ENCODE assay signal across 9 cellular contexts in the genomic region with DNA sequence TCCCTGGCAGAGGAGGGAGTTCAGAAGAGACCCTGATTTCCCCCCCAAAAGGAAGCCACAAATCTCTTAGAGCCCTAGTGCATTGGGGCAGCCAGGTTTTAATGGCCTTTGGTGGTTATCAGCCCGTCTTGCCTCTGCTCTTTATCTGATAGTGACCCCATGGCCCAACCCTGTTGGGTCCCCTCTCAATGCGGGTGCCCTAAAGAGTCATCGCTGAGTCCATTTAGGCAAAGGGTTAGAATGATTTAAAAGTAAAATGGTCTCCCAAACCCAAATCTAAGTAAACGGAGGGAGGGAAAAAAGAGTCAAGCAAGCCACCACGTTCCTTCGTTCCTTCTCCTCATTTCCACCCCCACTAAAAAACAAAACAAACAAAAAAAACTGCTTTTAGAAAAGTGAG.
A peak's percentile ranks its signal among the peaks of the same experiment; 100 is the strongest.
DNase-seq lines count a peak whose midpoint lies in the region; ATAC-seq and TF ChIP-seq lines count a peak whose summit lies in the region.
"Had no signal": no experiment of that assay in that cellular context is flagged by ENCODE, and none has a peak within 500 bp of the region (broad histone marks: within the 10 kb centered on the region; RNA-seq: fewer than 3 reads in every experiment).

No MANE protein-coding gene starts in this region.

- peak overlapping the region; percentile 17 for H3K9ac ChIP-seq in NT2/D1 (ENCODE audit: insufficient read length, low read depth)
- peak overlapping the region; percentile 58 to 91 for H3K9ac ChIP-seq in duodenal mucosa (ENCODE audit: low read depth in 1 of 2, low read length in 2 of 2)

- peak overlapping the region; percentile 98 for H3K27ac Mint-ChIP-seq in osteocyte (ENCODE audit: unreplicated experiment)

- H3K27me3 Mint-ChIP-seq in osteocyte (ENCODE audit: unreplicated experiment) = no peaks in the 10 kb centered on the region

- H3K36me3 ChIP-seq in NT2/D1 (ENCODE audit: insufficient read depth, insufficient read length, low read length) = peaks cover 17% of the 10 kb centered on the region
- H3K36me3 ChIP-seq in duodenal mucosa (ENCODE audit: control insufficient read depth in 1 of 2, insufficient read depth in 2 of 2, low read length in 2 of 2) = peaks cover 4% of the 10 kb centered on the region in 2 donors

- peaks cover 47% of the 10 kb centered on the region for H3K27me3 ChIP-seq in NT2/D1 (ENCODE audit: insufficient read depth, insufficient read length)
- H3K27me3 ChIP-seq in duodenal mucosa (ENCODE audit: control insufficient read depth in 1 of 2, insufficient read depth in 2 of 2, low read length in 2 of 2) = no peaks in the 10 kb centered on the region

- H3K36me3 Mint-ChIP-seq in osteocyte (ENCODE audit: unreplicated experiment) = peaks cover 2% of the 10 kb centered on the region

- H3K4me3 ChIP-seq in NT2/D1 (ENCODE audit: insufficient read length, low read depth) (peak overlapping the region; percentile 5), duodenal mucosa (ENCODE audit: low read depth in 1 of 2, low read length in 2 of 2) (peak overlapping the region; percentile 83 to 90)

- peaks cover 49% of the 10 kb centered on the region for H3K4me1 Mint-ChIP-seq in osteocyte (ENCODE audit: unreplicated experiment)

- peak overlapping the region; percentile 87 for H3K27ac ChIP-seq in duodenal mucosa (ENCODE audit: low read depth, low read length)

- peak overlapping the region; percentile 89 for H3K4me3 Mint-ChIP-seq in osteocyte (ENCODE audit: unreplicated experiment)

- H3K4me1 ChIP-seq in NT2/D1 (ENCODE audit: insufficient read depth, insufficient read length) (no peaks in the 10 kb centered on the region), duodenal mucosa (ENCODE audit: control insufficient read depth in 1 of 2, insufficient read depth in 2 of 2, low read length in 2 of 2) (peaks cover 20 to 35% of the 10 kb centered on the region in 2 donors)

- TF ChIP-seq CTCF in osteocyte (IDR thresholded peaks at IDR 0.05) = no peak

- DNase-seq in EL (peak; percentile 47), NT2/D1 (ENCODE audit: low read depth, low spot score) (no peak), osteocyte (ENCODE audit: extremely low spot score, unreplicated experiment) (no peak), hypothalamus (lab: John Stamatoyannopoulos, UW) (no peak)
- DNase-seq: kidney had no signal

- ATAC-seq in GM21529 (IDR thresholded peaks at IDR 0.05; ENCODE audit: unreplicated experiment) (no peak), GM19452 (IDR thresholded peaks at IDR 0.05; ENCODE audit: unreplicated experiment) (no peak), HG02884 (IDR thresholded peaks at IDR 0.05; ENCODE audit: unreplicated experiment) (no peak)

- H3K9me3 ChIP-seq in NT2/D1 (ENCODE audit: insufficient read depth, low read length) (no peaks in the 10 kb centered on the region), duodenal mucosa (ENCODE audit: control insufficient read depth in 1 of 2, low read length in 2 of 2) (no peaks in the 10 kb centered on the region)

- H3K9me3 Mint-ChIP-seq in osteocyte (ENCODE audit: unreplicated experiment) = no peaks in the 10 kb centered on the region
